Comparison of ENCODE assay signal across 8 cellular contexts in genomic region chr17:76558210-76559095, GRCh38. TPM values are rescaled to one million over a fixed set of nuclear protein-coding genes. Genes with fewer than 3 reads are reported as not detected.
DNase-seq lines count a peak whose midpoint lies in the region; ATAC-seq and TF ChIP-seq lines count a peak whose summit lies in the region.

No MANE protein-coding gene starts in this region.

- ATAC-seq in left colon, result peak; percentile 31

- DNase-seq in NOMO-1 treated with DMSO at 0.1 percent for 48 hours (lab: John Stamatoyannopoulos, UW; ENCODE audit: unreplicated experiment) (peak; percentile 37), NOMO-1 treated with dmso at 0.1 percent for 144 hours (lab: John Stamatoyannopoulos, UW; ENCODE audit: unreplicated experiment) (no peak), NCI-H1694 treated with DMSO at 0.1 percent for 48 hours (lab: John Stamatoyannopoulos, UW) (peak; percentile 85), left colon (no peak), superior temporal gyrus (ENCODE audit: extremely low spot score) (peak; percentile 66), germinal center (ENCODE audit: low spot score) (no peak), putamen (ENCODE audit: low spot score) (no peak)

- peak overlapping the region; percentile 98 to 100 (median 99) for H3K27ac Mint-ChIP-seq in brain

- peaks cover 71% of the 10 kb centered on the region for H3K4me1 Mint-ChIP-seq in brain

- H3K27me3 Mint-ChIP-seq in brain, result peaks cover 12% of the 10 kb centered on the region

- peak overlapping the region; percentile 98 to 100 (median 100) for H3K4me3 Mint-ChIP-seq in brain

- H3K36me3 Mint-ChIP-seq in brain, result peaks cover 36% of the 10 kb centered on the region

- peaks cover 0 to 4% (median 3%) of the 10 kb centered on the region in 5 experiments for H3K9me3 Mint-ChIP-seq in brain

- intact Hi-C loops in left colon (cut with DNase I, micrococcal nuclease), result loop anchor here in 1 of 2 donors (5.0 kb wide), 1 partner anchor 159 kb away; no protein-coding TSS in a partner anchor

- peak; percentile 69 to 74 for TF ChIP-seq CTCF in brain (conservative IDR thresholded peaks at IDR 0.05)

RNA-seq across cellular contexts. Expression of gene PRCD, which starts 18.6 kb away (rescaled TPM):
- polyA plus RNA-seq in brain (ENCODE audit: insufficient read depth, low read depth, low replicate concordance), result 9.9 TPM
- 1 to 10 TPM in 1 of 2 donors, under 1 TPM in 1; 0.92 to 2.3 TPM for total RNA-seq in left colon

RNA-seq across cellular contexts. Expression of gene CYGB, which starts 20.9 kb away (rescaled TPM):
- polyA plus RNA-seq in brain (ENCODE audit: insufficient read depth, low read depth, low replicate concordance), result 6.8 TPM
- 10 to 100 TPM in 1 of 2 donors, 1 to 10 TPM in 1; 9.0 to 12.2 TPM for total RNA-seq in left colon

RNA-seq across cellular contexts. Expression of gene ST6GALNAC2, which starts 27.2 kb away (rescaled TPM):
- polyA plus RNA-seq in brain (ENCODE audit: insufficient read depth, low read depth, low replicate concordance), result 8.3 TPM
- 1 to 10 TPM; 3.9 to 4.5 TPM for total RNA-seq in left colon

RNA-seq across cellular contexts. Expression of gene RHBDF2, which starts 57.2 kb away (rescaled TPM):
- polyA plus RNA-seq in brain (ENCODE audit: insufficient read depth, low read depth, low replicate concordance), result 6.7 TPM
- 10 to 100 TPM; 11.6 to 12.8 TPM for total RNA-seq in left colon

Comparison
In these comparisons a context has a peak if more than half of its experiments do, and no peak if none do; other contexts are left out.
1. DNase-seq: peak in NOMO-1 treated with DMSO at 0.1 percent for 48 hours (single experiment), NCI-H1694 treated with DMSO at 0.1 percent for 48 hours (single experiment) and superior temporal gyrus (single experiment); none in NOMO-1 treated with dmso at 0.1 percent for 144 hours (single experiment), left colon (0 of 2), germinal center (single experiment) and putamen (single experiment).